Comparison of ENCODE assay signal across 8 cellular contexts in genomic region chr11:129695543-129696308, GRCh38.
A peak's percentile ranks its signal among the peaks of the same experiment; 100 is the strongest.
DNase-seq lines count a peak whose midpoint lies in the region; ATAC-seq and TF ChIP-seq lines count a peak whose summit lies in the region.

No MANE protein-coding gene starts in this region.

- TF ChIP-seq CTCF in C4-2B (conservative IDR thresholded peaks at IDR 0.05) (peak; percentile 88), PC-3 (conservative IDR thresholded peaks at IDR 0.05; ENCODE audit: low read depth, low read length) (peak; percentile 71), psoas muscle (IDR thresholded peaks at IDR 0.05) (peak; percentile 31), vagina (IDR thresholded peaks at IDR 0.05) (peak; percentile 34 to 50 (median 41))

- H3K27me3 ChIP-seq in PC-3 (ENCODE audit: low read length), result 0 out of 2 replicates have a peak, but pooled peaks cover under 1% of the 10 kb centered on the region
- no peaks in the 10 kb centered on the region for H3K27me3 ChIP-seq in psoas muscle (ENCODE audit: insufficient read depth in 3 of 3, low read length in 2 of 3)
- no peaks in the 10 kb centered on the region for H3K27me3 ChIP-seq in vagina

- H3K36me3 ChIP-seq in PC-3 (ENCODE audit: low read depth, low read length), result no peaks in the 10 kb centered on the region
- no peaks in the 10 kb centered on the region for H3K36me3 ChIP-seq in psoas muscle (ENCODE audit: insufficient read depth in 1 of 2, low read depth in 1 of 2)
- H3K36me3 ChIP-seq in vagina, result no peaks in the 10 kb centered on the region

- peak; percentile 87 for ATAC-seq in GM19372 (IDR thresholded peaks at IDR 0.05; ENCODE audit: low read depth, unreplicated experiment)
- ATAC-seq in HG03439 (IDR thresholded peaks at IDR 0.05; ENCODE audit: unreplicated experiment), result peak; percentile 73
- peak; percentile 75 for ATAC-seq in PC-3
- ATAC-seq in Right ventricle myocardium superior (ENCODE audit: poor library complexity), result peak; percentile 90
- peak; percentile 25 to 70 (median 62) for ATAC-seq in psoas muscle

- peak overlapping the region; percentile 54 for H3K4me3 Mint-ChIP-seq in activated T-helper 2 cell treated with anti-CD3 and anti-CD28 coated beads, Interferon-gamma antibody, Interleukin-2, Interleukin-4, amounts not matched to agents 10 μg/mL and 5 μg/mL and 100 μg/mL, durations not matched to agents 14 hours and 24 hours and 36 hours (ENCODE audit: low read depth)

- H3K79me2 ChIP-seq in PC-3 (ENCODE audit: low read length), result no peaks in the 10 kb centered on the region

- no peaks in the 10 kb centered on the region for H3K9me2 ChIP-seq in PC-3 (replicated peaks; ENCODE audit: low read length)

- no peak for TF ChIP-seq POLR2A in vagina (IDR thresholded peaks at IDR 0.05)

- no peaks in the 10 kb centered on the region for H3K4me1 ChIP-seq in PC-3 (ENCODE audit: insufficient read depth, low read length)
- H3K4me1 ChIP-seq in psoas muscle, result no peaks in the 10 kb centered on the region
- peaks cover 21% of the 10 kb centered on the region for H3K4me1 ChIP-seq in vagina

- H3F3A ChIP-seq in PC-3 (ENCODE audit: low read length, unreplicated experiment), result no peaks in the 10 kb centered on the region

- no peaks in the 10 kb centered on the region for H4K20me1 ChIP-seq in PC-3 (ENCODE audit: low read length)

- H3K9me3 ChIP-seq in PC-3 (ENCODE audit: low read length) (no peaks in the 10 kb centered on the region), psoas muscle (no peaks in the 10 kb centered on the region), vagina (no peaks in the 10 kb centered on the region)

- H3K27ac ChIP-seq in C4-2B, result no peak overlapping the region
- no peak overlapping the region for H3K27ac ChIP-seq in PC-3 (ENCODE audit: low read length)
- H3K27ac ChIP-seq in psoas muscle, result no peak overlapping the region
- no peak overlapping the region for H3K27ac ChIP-seq in vagina

- H2AFZ ChIP-seq in PC-3 (ENCODE audit: low read length), result no peak overlapping the region

- WGBS in psoas muscle, 3 donors, result 3 to 4% (median 4%) methylated on average over 17 to 25 of the region's 25 CpGs

- H3K36me3 Mint-ChIP-seq in activated T-helper 2 cell treated with anti-CD3 and anti-CD28 coated beads, Interferon-gamma antibody, Interleukin-2, Interleukin-4, amounts not matched to agents 10 μg/mL and 5 μg/mL and 100 μg/mL, durations not matched to agents 14 hours and 24 hours and 36 hours (ENCODE audit: low read depth), result no peaks in the 10 kb centered on the region

- no TSS peak for BruUV-seq in PC-3 (replicated peaks; lab: Mats Ljungman, UMichigan)

- POLR2A ChIA-PET in PC-3 (lab: Charles Lee; ENCODE audit: unreplicated experiment), result no interaction called here

- DNase-seq in PC-3, result peak; percentile 71
- DNase-seq in activated T-helper 2 cell treated with anti-CD3 and anti-CD28 coated beads, Interferon-gamma antibody, Interleukin-2, Interleukin-4, amounts not matched to agents 10 μg/mL and 5 μg/mL and 100 μg/mL, durations not matched to agents 14 hours and 24 hours and 36 hours (ENCODE audit: low spot score), result peak; percentile 41
- DNase-seq in Right ventricle myocardium superior, result peak; percentile 57
- DNase-seq in psoas muscle, result peak; percentile 27 to 59
- DNase-seq in vagina (ENCODE audit: extremely low spot score in 2 of 2), result no peak

- intact Hi-C loops in PC-3 (cut with micrococcal nuclease) (loop anchor here (1.0 to 5.0 kb wide), 3 partner anchors 133 to 333 kb away; no protein-coding TSS in a partner anchor), Right ventricle myocardium superior (cut with DNase I) (no loop called here), psoas muscle (cut with DNase I) (no loop called here), vagina (cut with DNase I) (no loop called here)
- intact Hi-C loops in activated T-helper 2 cell treated with anti-CD3 and anti-CD28 coated beads, Interferon-gamma antibody, Interleukin-2, Interleukin-4, amounts not matched to agents 10 μg/mL and 5 μg/mL and 100 μg/mL, durations not matched to agents 14 hours and 24 hours and 36 hours (cut with micrococcal nuclease), result loop anchor here (1.0 to 2.0 kb wide), 3 partner anchors 59 to 331 kb away; no protein-coding TSS in a partner anchor

- H3K27ac Mint-ChIP-seq in activated T-helper 2 cell treated with anti-CD3 and anti-CD28 coated beads, Interferon-gamma antibody, Interleukin-2, Interleukin-4, amounts not matched to agents 10 μg/mL and 5 μg/mL and 100 μg/mL, durations not matched to agents 14 hours and 24 hours and 36 hours, result no peak overlapping the region

- peaks cover 3% of the 10 kb centered on the region for H3K27me3 Mint-ChIP-seq in activated T-helper 2 cell treated with anti-CD3 and anti-CD28 coated beads, Interferon-gamma antibody, Interleukin-2, Interleukin-4, amounts not matched to agents 10 μg/mL and 5 μg/mL and 100 μg/mL, durations not matched to agents 14 hours and 24 hours and 36 hours (ENCODE audit: low read depth)

- CTCF ChIA-PET in PC-3 (lab: Charles Lee), result no interaction called here

- no peak overlapping the region for H3K9ac ChIP-seq in PC-3 (ENCODE audit: low read length)

- no peak overlapping the region for H3K4me3 ChIP-seq in PC-3 (ENCODE audit: low read length)
- H3K4me3 ChIP-seq in psoas muscle, result no peak overlapping the region
- H3K4me3 ChIP-seq in vagina, result peak overlapping the region; percentile 27 to 38

- H3K4me2 ChIP-seq in PC-3 (ENCODE audit: low read length), result no peak overlapping the region

- H3K9me3 Mint-ChIP-seq in activated T-helper 2 cell treated with anti-CD3 and anti-CD28 coated beads, Interferon-gamma antibody, Interleukin-2, Interleukin-4, amounts not matched to agents 10 μg/mL and 5 μg/mL and 100 μg/mL, durations not matched to agents 14 hours and 24 hours and 36 hours, result no peaks in the 10 kb centered on the region

- H3K4me1 Mint-ChIP-seq in activated T-helper 2 cell treated with anti-CD3 and anti-CD28 coated beads, Interferon-gamma antibody, Interleukin-2, Interleukin-4, amounts not matched to agents 10 μg/mL and 5 μg/mL and 100 μg/mL, durations not matched to agents 14 hours and 24 hours and 36 hours (ENCODE audit: low read depth), result peaks cover 11% of the 10 kb centered on the region

Comparison
In these comparisons a context has a peak if more than half of its experiments do, and no peak if none do; other contexts are left out.
1. CTCF ChIP-seq: peak in every context shown above with its lines; median percentile 88 in C4-2B; 71 in PC-3; 41 in vagina; 31 in psoas muscle.
2. DNase-seq: peak in PC-3 (single experiment), activated T-helper 2 cell treated with anti-CD3 and anti-CD28 coated beads, Interferon-gamma antibody, Interleukin-2, Interleukin-4, amounts not matched to agents 10 μg/mL and 5 μg/mL and 100 μg/mL, durations not matched to agents 14 hours and 24 hours and 36 hours (single experiment), Right ventricle myocardium superior (single experiment) and psoas muscle (2 of 2); none in vagina (0 of 2).
3. H3K4me3 ChIP-seq: peak in vagina (2 of 2); none in PC-3 (single experiment) and psoas muscle (single experiment).
4. intact Hi-C loops: an anchor here in PC-3 (1.0 to 5.0 kb wide) and activated T-helper 2 cell treated with anti-CD3 and anti-CD28 coated beads, Interferon-gamma antibody, Interleukin-2, Interleukin-4, amounts not matched to agents 10 μg/mL and 5 μg/mL and 100 μg/mL, durations not matched to agents 14 hours and 24 hours and 36 hours (1.0 to 2.0 kb wide); none called in Right ventricle myocardium superior, psoas muscle and vagina.
5. Peak in every context shown above with its lines, with median percentiles within 50 percentile points of each other: ATAC-seq.